9 cellular contexts compared by ENCODE assay signal in genomic region chr19:17829855-17830566, GRCh38. TPM values are rescaled to one million over a fixed set of nuclear protein-coding genes. Genes with fewer than 3 reads are reported as not detected.
DNase-seq lines count a peak whose midpoint lies in the region; ATAC-seq and TF ChIP-seq lines count a peak whose summit lies in the region.
"Had no signal": no experiment of that assay in that cellular context is flagged by ENCODE, and none has a peak within 500 bp of the region (broad histone marks: within the 10 kb centered on the region; RNA-seq: fewer than 3 reads in every experiment).

No MANE protein-coding gene starts in this region.

- intact Hi-C loops in mucosa of descending colon (cut with DNase I, micrococcal nuclease), result no loop called here

- TF ChIP-seq CTCF in mucosa of descending colon (IDR thresholded peaks at IDR 0.05), result no peak

- peaks cover 4% of the 10 kb centered on the region for H3K4me1 ChIP-seq in mucosa of descending colon (ENCODE audit: low read depth)

- DNase-seq in D341Med (ENCODE audit: low spot score) (peak; percentile 90), NCI-H146 treated with DMSO at 0.1 percent for 48 hours (lab: John Stamatoyannopoulos, UW; ENCODE audit: unreplicated experiment) (peak; percentile 54), caudate nucleus (lab: John Stamatoyannopoulos, UW) (peak in 50 of 61 donors; percentile 3 to 81 (median 41)), mucosa of descending colon (peak in 2 of 3 donors; percentile 48 to 67), EL (no peak), GDM1 (lab: John Stamatoyannopoulos, UW) (no peak), AML-193 (lab: John Stamatoyannopoulos, UW) (no peak)
- DNase-seq in activated CD8-positive, alpha-beta memory T cell treated with anti-CD3 and anti-CD28 coated beads, Interleukin-2, amount 50 U/mL, for 4 hours, result no peak
- DNase-seq: activated B cell treated with CpG ODN at 0.5 μM for 24 hours had no signal

- ATAC-seq in mucosa of descending colon, result peak; percentile 52

- H3K36me3 ChIP-seq in mucosa of descending colon (ENCODE audit: low read depth), result no peaks in the 10 kb centered on the region

- H3K9me3 ChIP-seq in mucosa of descending colon, result no peaks in the 10 kb centered on the region

- no peak overlapping the region for H3K27ac ChIP-seq in caudate nucleus (ENCODE audit: low read depth, low read length)

- no peak overlapping the region for H3K4me3 ChIP-seq in mucosa of descending colon

RNA-seq across cellular contexts. Expression of gene INSL3, which starts 8.7 kb away (rescaled TPM):
- not detected for total RNA-seq in mucosa of descending colon

RNA-seq across cellular contexts. Expression of gene JAK3, which starts 17.8 kb away (rescaled TPM):
- total RNA-seq in mucosa of descending colon, result 1 to 10 TPM; 3.1 to 9.1 (median 5.4) TPM

RNA-seq across cellular contexts. Expression of gene RPL18A, which starts 29.7 kb away (rescaled TPM):
- total RNA-seq in mucosa of descending colon, result 1,000 to 10,000 TPM; 1,368 to 1,650 (median 1,462) TPM

RNA-seq across cellular contexts. Expression of gene B3GNT3, which starts 35.1 kb away (rescaled TPM):
- 100 to 1,000 TPM in 2 of 3 donors, 10 to 100 TPM in 1; 77.6 to 205 (median 189) TPM for total RNA-seq in mucosa of descending colon
- total RNA-seq: activated B cell treated with CpG ODN at 0.5 μM for 24 hours had no signal

RNA-seq across cellular contexts. Expression of gene SLC5A5, which starts 41.7 kb away (rescaled TPM):
- under 1 TPM in 1 of 3 donors, not detected in 2; 0.19 TPM for total RNA-seq in mucosa of descending colon

Comparison
In these comparisons a context has a peak if more than half of its experiments do, and no peak if none do; other contexts are left out.
1. DNase-seq: peak in D341Med (single experiment), NCI-H146 treated with DMSO at 0.1 percent for 48 hours (single experiment), caudate nucleus (50 of 61) and mucosa of descending colon (2 of 3); none in EL (single experiment), GDM1 (single experiment), activated CD8-positive, alpha-beta memory T cell treated with anti-CD3 and anti-CD28 coated beads, Interleukin-2, amount 50 U/mL, for 4 hours (single experiment) and AML-193 (0 of 2).